ENCODE assay signal across 1 cellular context in genomic region chr11:63573881-63574855, GRCh38.
TF ChIP-seq lines count a peak whose summit lies in the region.

No MANE protein-coding gene starts in this region.

TF ChIP-seq in K562, 482 proteins besides CTCF, POLR2A, EP300 and RAD21 (continued from another document and continues in another):
- TF ChIP-seq CUX1 (CRISPR knock-in tag; IDR thresholded peaks at IDR 0.05) (peak; percentile 77; the same call in 1 of the 2 replicates), RBM39 (optimal IDR thresholded peaks at IDR 0.05; ENCODE audit: low read depth, low read length) (no peak), KLF16 (IDR thresholded peaks at IDR 0.05) (no peak), CBFA2T3 (IDR thresholded peaks at IDR 0.05) (peak; percentile 47), ZBTB5 (IDR thresholded peaks at IDR 0.05) (no peak), ZNF766 (CRISPR knock-in tag; conservative IDR thresholded peaks at IDR 0.05) (peak; percentile 62; the same call in 1 of the 2 replicates), ASH1L (IDR thresholded peaks at IDR 0.05; ENCODE audit: borderline replicate concordance, low read depth, partially characterized antibody) (no peak), TBL1XR1 (IDR thresholded peaks at IDR 0.05; ENCODE audit: low read length in 2 of 2) (peak in 1 of 2 experiments; percentile 83; a peak in 2 of 4 replicates), MIER1 (IDR thresholded peaks at IDR 0.05; ENCODE audit: low read depth) (no peak), ZNF184 (CRISPR knock-in tag; IDR thresholded peaks at IDR 0.05) (no peak), ZNF449 (CRISPR knock-in tag; IDR thresholded peaks at IDR 0.05) (no peak), FOS (IDR thresholded peaks at IDR 0.05; ENCODE audit: extremely low read depth, insufficient read length) (no peak), SMARCB1 (IDR thresholded peaks at IDR 0.05; ENCODE audit: insufficient read length, low read depth) (no peak), RFX1 (IDR thresholded peaks at IDR 0.05) (peak; percentile 22; the same call in 1 of the 2 replicates), MYNN (IDR thresholded peaks at IDR 0.05) (no peak), MYNN (CRISPR knock-in tag; IDR thresholded peaks at IDR 0.05) (no peak), ZNF239 (CRISPR knock-in tag; IDR thresholded peaks at IDR 0.05) (no peak), ZKSCAN3 (CRISPR knock-in tag; IDR thresholded peaks at IDR 0.05) (no peak), STAT5A (IDR thresholded peaks at IDR 0.05; ENCODE audit: borderline replicate concordance, low read length) (no peak), HNRNPH1 (optimal IDR thresholded peaks at IDR 0.05; ENCODE audit: low read depth, low read length) (no peak), ZNF253 (CRISPR knock-in tag; conservative IDR thresholded peaks at IDR 0.05) (no peak), ATF6 (CRISPR knock-in tag; IDR thresholded peaks at IDR 0.05) (no peak), GABPB1 (CRISPR knock-in tag; IDR thresholded peaks at IDR 0.05) (peak; percentile 87), EWSR1 (IDR thresholded peaks at IDR 0.05; ENCODE audit: borderline replicate concordance, low read depth, partially characterized antibody) (no peak), ZNF609 (CRISPR knock-in tag; IDR thresholded peaks at IDR 0.05; ENCODE audit: borderline replicate concordance) (no peak), KDM2B (CRISPR knock-in tag; IDR thresholded peaks at IDR 0.05) (no peak), SLC30A9 (CRISPR knock-in tag; IDR thresholded peaks at IDR 0.05) (no peak), NFE2L1 (tag; IDR thresholded peaks at IDR 0.05; ENCODE audit: borderline replicate concordance, low read depth) (no peak), ZNF212 (CRISPR knock-in tag; IDR thresholded peaks at IDR 0.05) (no peak), TAF7 (tag; IDR thresholded peaks at IDR 0.05) (no peak), HIVEP1 (CRISPR knock-in tag; IDR thresholded peaks at IDR 0.05) (no peak)
- TF ChIP-seq, protein P1, sequence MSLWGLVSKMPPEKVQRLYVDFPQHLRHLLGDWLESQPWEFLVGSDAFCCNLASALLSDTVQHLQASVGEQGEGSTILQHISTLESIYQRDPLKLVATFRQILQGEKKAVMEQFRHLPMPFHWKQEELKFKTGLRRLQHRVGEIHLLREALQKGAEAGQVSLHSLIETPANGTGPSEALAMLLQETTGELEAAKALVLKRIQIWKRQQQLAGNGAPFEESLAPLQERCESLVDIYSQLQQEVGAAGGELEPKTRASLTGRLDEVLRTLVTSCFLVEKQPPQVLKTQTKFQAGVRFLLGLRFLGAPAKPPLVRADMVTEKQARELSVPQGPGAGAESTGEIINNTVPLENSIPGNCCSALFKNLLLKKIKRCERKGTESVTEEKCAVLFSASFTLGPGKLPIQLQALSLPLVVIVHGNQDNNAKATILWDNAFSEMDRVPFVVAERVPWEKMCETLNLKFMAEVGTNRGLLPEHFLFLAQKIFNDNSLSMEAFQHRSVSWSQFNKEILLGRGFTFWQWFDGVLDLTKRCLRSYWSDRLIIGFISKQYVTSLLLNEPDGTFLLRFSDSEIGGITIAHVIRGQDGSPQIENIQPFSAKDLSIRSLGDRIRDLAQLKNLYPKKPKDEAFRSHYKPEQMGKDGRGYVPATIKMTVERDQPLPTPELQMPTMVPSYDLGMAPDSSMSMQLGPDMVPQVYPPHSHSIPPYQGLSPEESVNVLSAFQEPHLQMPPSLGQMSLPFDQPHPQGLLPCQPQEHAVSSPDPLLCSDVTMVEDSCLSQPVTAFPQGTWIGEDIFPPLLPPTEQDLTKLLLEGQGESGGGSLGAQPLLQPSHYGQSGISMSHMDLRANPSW (CRISPR knock-in tag; IDR thresholded peaks at IDR 0.05) = no peak
- TF ChIP-seq, protein P2, sequence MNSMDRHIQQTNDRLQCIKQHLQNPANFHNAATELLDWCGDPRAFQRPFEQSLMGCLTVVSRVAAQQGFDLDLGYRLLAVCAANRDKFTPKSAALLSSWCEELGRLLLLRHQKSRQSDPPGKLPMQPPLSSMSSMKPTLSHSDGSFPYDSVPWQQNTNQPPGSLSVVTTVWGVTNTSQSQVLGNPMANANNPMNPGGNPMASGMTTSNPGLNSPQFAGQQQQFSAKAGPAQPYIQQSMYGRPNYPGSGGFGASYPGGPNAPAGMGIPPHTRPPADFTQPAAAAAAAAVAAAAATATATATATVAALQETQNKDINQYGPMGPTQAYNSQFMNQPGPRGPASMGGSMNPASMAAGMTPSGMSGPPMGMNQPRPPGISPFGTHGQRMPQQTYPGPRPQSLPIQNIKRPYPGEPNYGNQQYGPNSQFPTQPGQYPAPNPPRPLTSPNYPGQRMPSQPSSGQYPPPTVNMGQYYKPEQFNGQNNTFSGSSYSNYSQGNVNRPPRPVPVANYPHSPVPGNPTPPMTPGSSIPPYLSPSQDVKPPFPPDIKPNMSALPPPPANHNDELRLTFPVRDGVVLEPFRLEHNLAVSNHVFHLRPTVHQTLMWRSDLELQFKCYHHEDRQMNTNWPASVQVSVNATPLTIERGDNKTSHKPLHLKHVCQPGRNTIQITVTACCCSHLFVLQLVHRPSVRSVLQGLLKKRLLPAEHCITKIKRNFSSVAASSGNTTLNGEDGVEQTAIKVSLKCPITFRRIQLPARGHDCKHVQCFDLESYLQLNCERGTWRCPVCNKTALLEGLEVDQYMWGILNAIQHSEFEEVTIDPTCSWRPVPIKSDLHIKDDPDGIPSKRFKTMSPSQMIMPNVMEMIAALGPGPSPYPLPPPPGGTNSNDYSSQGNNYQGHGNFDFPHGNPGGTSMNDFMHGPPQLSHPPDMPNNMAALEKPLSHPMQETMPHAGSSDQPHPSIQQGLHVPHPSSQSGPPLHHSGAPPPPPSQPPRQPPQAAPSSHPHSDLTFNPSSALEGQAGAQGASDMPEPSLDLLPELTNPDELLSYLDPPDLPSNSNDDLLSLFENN (IDR thresholded peaks at IDR 0.05; ENCODE audit: low read depth in 2 of 2, low read length in 2 of 2) = 0 out of 4 replicates have a peak, but pooled peaks of 1 of the 2 experiments have one; percentile 8
- TF ChIP-seq, protein P3, sequence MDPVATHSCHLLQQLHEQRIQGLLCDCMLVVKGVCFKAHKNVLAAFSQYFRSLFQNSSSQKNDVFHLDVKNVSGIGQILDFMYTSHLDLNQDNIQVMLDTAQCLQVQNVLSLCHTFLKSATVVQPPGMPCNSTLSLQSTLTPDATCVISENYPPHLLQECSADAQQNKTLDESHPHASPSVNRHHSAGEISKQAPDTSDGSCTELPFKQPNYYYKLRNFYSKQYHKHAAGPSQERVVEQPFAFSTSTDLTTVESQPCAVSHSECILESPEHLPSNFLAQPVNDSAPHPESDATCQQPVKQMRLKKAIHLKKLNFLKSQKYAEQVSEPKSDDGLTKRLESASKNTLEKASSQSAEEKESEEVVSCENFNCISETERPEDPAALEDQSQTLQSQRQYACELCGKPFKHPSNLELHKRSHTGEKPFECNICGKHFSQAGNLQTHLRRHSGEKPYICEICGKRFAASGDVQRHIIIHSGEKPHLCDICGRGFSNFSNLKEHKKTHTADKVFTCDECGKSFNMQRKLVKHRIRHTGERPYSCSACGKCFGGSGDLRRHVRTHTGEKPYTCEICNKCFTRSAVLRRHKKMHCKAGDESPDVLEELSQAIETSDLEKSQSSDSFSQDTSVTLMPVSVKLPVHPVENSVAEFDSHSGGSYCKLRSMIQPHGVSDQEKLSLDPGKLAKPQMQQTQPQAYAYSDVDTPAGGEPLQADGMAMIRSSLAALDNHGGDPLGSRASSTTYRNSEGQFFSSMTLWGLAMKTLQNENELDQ (CRISPR knock-in tag; IDR thresholded peaks at IDR 0.05; ENCODE audit: borderline replicate concordance) = no peak
